In genomic region chrX:118541482-118541881, GRCh38 we compare ENCODE assay signal across 18 cellular contexts. TPM values are rescaled to one million over a fixed set of nuclear protein-coding genes. Genes with fewer than 3 reads are reported as not detected.
DNase-seq lines count a peak whose midpoint lies in the region; ATAC-seq and TF ChIP-seq lines count a peak whose summit lies in the region.
"Had no signal": no experiment of that assay in that cellular context is flagged by ENCODE, and none has a peak within 500 bp of the region (broad histone marks: within the 10 kb centered on the region; RNA-seq: fewer than 3 reads in every experiment).

No MANE protein-coding gene starts in this region.

- H3K4me3 Mint-ChIP-seq in activated CD4-positive, alpha-beta T cell treated with anti-CD3 and anti-CD28 coated beads, Interleukin-2, amount 10 ng/mL, durations not matched to agents 7 days and 5 days: no peak overlapping the region
- H3K4me3 Mint-ChIP-seq in activated naive CD8-positive, alpha-beta T cell: no peak overlapping the region
- H3K4me3 Mint-ChIP-seq in activated naive CD8-positive, alpha-beta T cell treated with anti-CD3 and anti-CD28 coated beads, Interleukin-2, amount 50 U/mL, for 24 hours: no peak overlapping the region
- no peak overlapping the region for H3K4me3 Mint-ChIP-seq in T-helper 17 cell
- H3K4me3 Mint-ChIP-seq in naive thymus-derived CD8-positive, alpha-beta T cell: no peak overlapping the region

- H3K9me3 ChIP-seq in T-helper 17 cell (ENCODE audit: control insufficient read depth, low read length, poor library complexity, severe bottlenecking): no peaks in the 10 kb centered on the region
- H3K9me3 ChIP-seq: BE2C, Peyer's patch had no signal

- CTCF ChIA-PET in activated CD4-positive, alpha-beta T cell treated with anti-CD3 and anti-CD28 coated beads, Interleukin-2, amount 10 ng/mL, durations not matched to agents 7 days and 5 days (lab: Charles Lee): interaction anchor here (3.0 kb wide), 1 partner anchor 11 kb away, joined by 7 read pairs; no protein-coding TSS in a partner anchor

- peaks cover 20% of the 10 kb centered on the region for H3K36me3 Mint-ChIP-seq in activated CD4-positive, alpha-beta T cell treated with anti-CD3 and anti-CD28 coated beads, Interleukin-2, amount 10 ng/mL, durations not matched to agents 7 days and 5 days (ENCODE audit: low read depth)
- no peaks in the 10 kb centered on the region for H3K36me3 Mint-ChIP-seq in activated naive CD8-positive, alpha-beta T cell
- peaks cover 8% of the 10 kb centered on the region for H3K36me3 Mint-ChIP-seq in activated naive CD8-positive, alpha-beta T cell treated with anti-CD3 and anti-CD28 coated beads, Interleukin-2, amount 50 U/mL, for 24 hours (ENCODE audit: low read depth)
- H3K36me3 Mint-ChIP-seq in T-helper 17 cell (ENCODE audit: low read depth): no peaks in the 10 kb centered on the region
- peaks cover 0 to 35% (median 2%) of the 10 kb centered on the region in 3 donors for H3K36me3 Mint-ChIP-seq in naive thymus-derived CD8-positive, alpha-beta T cell

- no peak for ATAC-seq in activated naive CD8-positive, alpha-beta T cell treated with anti-CD3 and anti-CD28 coated beads, Interleukin-2, amount 50 U/mL, for 24 hours
- no peak for ATAC-seq in T-helper 17 cell
- ATAC-seq in naive thymus-derived CD8-positive, alpha-beta T cell: no peak
- ATAC-seq: HepG2, Right ventricle myocardium inferior had no signal

- no peak for DNase-seq in activated CD4-positive, alpha-beta T cell treated with anti-CD3 and anti-CD28 coated beads, Interleukin-2, amount 10 ng/mL, durations not matched to agents 7 days and 5 days
- DNase-seq in activated CD4-positive, alpha-beta T cell treated with anti-CD3 and anti-CD28 coated beads, Interleukin-2, amount 50 U/mL, for 4 hours: no peak
- no peak for DNase-seq in activated naive CD8-positive, alpha-beta T cell treated with anti-CD3 and anti-CD28 coated beads, Interleukin-2, amount 50 U/mL, for 24 hours
- DNase-seq in T-helper 17 cell: no peak
- no peak for DNase-seq in naive thymus-derived CD8-positive, alpha-beta T cell
- DNase-seq in GM13976 (ENCODE audit: low spot score): no peak
- no peak for DNase-seq in H4 (ENCODE audit: low spot score)
- DNase-seq: 8988T, BE2C, KBM-7, NCI-H1105 treated with DMSO at 0.1 percent for 48 hours, NCI-H1694, NCI-H2081 treated with DMSO at 0.1 percent for 48 hours, NCI-H446 treated with DMSO at 0.1 percent for 48 hours, Peyer's patch had no signal

- in situ Hi-C loops in GM13976 (cut with MboI; ENCODE audit: low sequenced_read_pairs, unreplicated experiment): no loop called here

- no peaks in the 10 kb centered on the region for H3K9me3 Mint-ChIP-seq in activated CD4-positive, alpha-beta T cell treated with anti-CD3 and anti-CD28 coated beads, Interleukin-2, amount 10 ng/mL, durations not matched to agents 7 days and 5 days
- H3K9me3 Mint-ChIP-seq in activated naive CD8-positive, alpha-beta T cell (ENCODE audit: low read depth): no peaks in the 10 kb centered on the region
- H3K9me3 Mint-ChIP-seq in activated naive CD8-positive, alpha-beta T cell treated with anti-CD3 and anti-CD28 coated beads, Interleukin-2, amount 50 U/mL, for 24 hours: no peaks in the 10 kb centered on the region
- H3K9me3 Mint-ChIP-seq in naive thymus-derived CD8-positive, alpha-beta T cell: no peaks in the 10 kb centered on the region

- POLR2A ChIA-PET in activated CD4-positive, alpha-beta T cell treated with anti-CD3 and anti-CD28 coated beads, Interleukin-2, amount 10 ng/mL, durations not matched to agents 7 days and 5 days (lab: Charles Lee): no interaction called here
- POLR2A ChIA-PET in naive thymus-derived CD8-positive, alpha-beta T cell (lab: Charles Lee): no interaction called here

- peak overlapping the region; percentile 19 for H3K27ac Mint-ChIP-seq in activated CD4-positive, alpha-beta T cell treated with anti-CD3 and anti-CD28 coated beads, Interleukin-2, amount 10 ng/mL, durations not matched to agents 7 days and 5 days
- H3K27ac Mint-ChIP-seq in activated naive CD8-positive, alpha-beta T cell: peak overlapping the region; percentile 50
- H3K27ac Mint-ChIP-seq in activated naive CD8-positive, alpha-beta T cell treated with anti-CD3 and anti-CD28 coated beads, Interleukin-2, amount 50 U/mL, for 24 hours: no peak overlapping the region
- peak overlapping the region; percentile 59 for H3K27ac Mint-ChIP-seq in T-helper 17 cell
- H3K27ac Mint-ChIP-seq in naive thymus-derived CD8-positive, alpha-beta T cell: peak overlapping the region in 7 of 10 donors; percentile 11 to 78 (median 57)

- TF ChIP-seq CTCF in GM13976 (IDR thresholded peaks at IDR 0.05; ENCODE audit: borderline replicate concordance, control extremely low read depth, extremely low read depth, insufficient read depth, missing control alignments): no peak

- H3K27me3 Mint-ChIP-seq in activated CD4-positive, alpha-beta T cell treated with anti-CD3 and anti-CD28 coated beads, Interleukin-2, amount 10 ng/mL, durations not matched to agents 7 days and 5 days: no peaks in the 10 kb centered on the region
- H3K27me3 Mint-ChIP-seq in activated naive CD8-positive, alpha-beta T cell: no peaks in the 10 kb centered on the region
- H3K27me3 Mint-ChIP-seq in activated naive CD8-positive, alpha-beta T cell treated with anti-CD3 and anti-CD28 coated beads, Interleukin-2, amount 50 U/mL, for 24 hours: no peaks in the 10 kb centered on the region
- H3K27me3 Mint-ChIP-seq in T-helper 17 cell: no peaks in the 10 kb centered on the region
- no peaks in the 10 kb centered on the region for H3K27me3 Mint-ChIP-seq in naive thymus-derived CD8-positive, alpha-beta T cell

- peaks cover 37% of the 10 kb centered on the region for H3K4me1 Mint-ChIP-seq in activated CD4-positive, alpha-beta T cell treated with anti-CD3 and anti-CD28 coated beads, Interleukin-2, amount 10 ng/mL, durations not matched to agents 7 days and 5 days
- H3K4me1 Mint-ChIP-seq in activated naive CD8-positive, alpha-beta T cell (ENCODE audit: low read depth): peaks cover 45% of the 10 kb centered on the region
- peaks cover 39% of the 10 kb centered on the region for H3K4me1 Mint-ChIP-seq in activated naive CD8-positive, alpha-beta T cell treated with anti-CD3 and anti-CD28 coated beads, Interleukin-2, amount 50 U/mL, for 24 hours
- H3K4me1 Mint-ChIP-seq in T-helper 17 cell: peaks cover 15% of the 10 kb centered on the region
- H3K4me1 Mint-ChIP-seq in naive thymus-derived CD8-positive, alpha-beta T cell: peaks cover 12 to 45% (median 34%) of the 10 kb centered on the region in 4 donors

RNA-seq across cellular contexts. Expression of gene DOCK11, which starts 45.9 kb away (rescaled TPM):
- total RNA-seq in activated CD4-positive, alpha-beta T cell treated with anti-CD3 and anti-CD28 coated beads, Interleukin-2, amount 10 ng/mL, durations not matched to agents 7 days and 5 days: 10 to 100 TPM; 76.6 to 77.8 TPM
- total RNA-seq in T-helper 17 cell: 10 to 100 TPM; 86.3 to 92.6 TPM
- 100 to 1,000 TPM; 110 to 116 TPM for total RNA-seq in naive thymus-derived CD8-positive, alpha-beta T cell
- 10 to 100 TPM; 20.9 to 26.6 (median 24.1) TPM for polyA plus RNA-seq in naive thymus-derived CD8-positive, alpha-beta T cell
- 3.4 and 7.7 TPM in 2 replicates for total RNA-seq in H4 (2014; rRNA removed; shearing (Covaris generic))
